14 cellular contexts compared by ENCODE assay signal in genomic region chr4:84809946-84810345, GRCh38.
"Had no signal": no experiment of that assay in that cellular context is flagged by ENCODE, and none has a peak within 500 bp of the region (broad histone marks: within the 10 kb centered on the region; RNA-seq: fewer than 3 reads in every experiment).

No MANE protein-coding gene starts in this region.

- DNase-seq: activated gamma-delta T cell treated with Interleukin-2 at 50 U/mL for 16 hours; activated T-cell treated with anti-CD3 and anti-CD28 coated beads, Interleukin-2, amount 50 U/mL, for 1 hour; effector CD8-positive, alpha-beta T cell; gastrocnemius medialis; heart left ventricle; kidney; ovary; psoas muscle; right cardiac atrium; stimulated activated CD4-positive, alpha-beta T cell treated with anti-CD3 and anti-CD28 coated beads, Interleukin-4, amount 100 ng/mL, for 24 hours; stimulated activated naive CD4-positive, alpha-beta T cell treated with Interleukin-2 at 50 U/mL for 16 hours; T1000 had no signal

- ATAC-seq: gastrocnemius medialis; heart left ventricle; natural killer cell treated with Interleukin-12 subunit alpha and Interleukin-12 subunit beta and Interleukin-15 and Interleukin-18, amount 100 ng/mL, for 72 hours; psoas muscle; WTC11 had no signal
